In the genomic region with DNA sequence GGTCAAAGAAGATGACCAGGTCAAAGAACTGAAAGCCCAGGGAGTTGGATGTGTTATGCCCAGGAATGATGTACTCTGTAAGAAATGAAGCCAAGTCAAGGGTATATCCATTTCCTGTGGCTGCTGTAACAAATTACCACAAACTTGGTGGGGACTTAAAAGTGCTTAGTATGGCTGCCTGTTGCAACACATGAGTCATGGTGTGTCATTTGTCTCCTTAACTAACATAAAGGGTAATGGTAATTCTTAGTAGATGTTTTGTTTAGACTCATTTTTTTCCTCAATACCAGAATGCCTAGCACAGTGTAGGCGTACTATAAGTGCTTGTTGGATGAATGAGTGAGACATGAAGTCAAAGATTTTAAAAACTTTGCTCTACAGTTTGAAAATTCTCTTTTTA, we compare ENCODE assay signal across 12 cellular contexts. TPM values are rescaled to one million over a fixed set of nuclear protein-coding genes. Genes with fewer than 3 reads are reported as not detected.
DNase-seq lines count a peak whose midpoint lies in the region; ATAC-seq, FAIRE-seq and TF ChIP-seq lines count a peak whose summit lies in the region.
"Had no signal": no experiment of that assay in that cellular context is flagged by ENCODE, and none has a peak within 500 bp of the region (broad histone marks: within the 10 kb centered on the region; RNA-seq: fewer than 3 reads in every experiment).

No MANE protein-coding gene starts in this region.

- peak overlapping the region in 1 of 2 experiments; percentile 54; a peak in 1 of 4 replicates for H3K27ac ChIP-seq in SK-N-SH (ENCODE audit: low read depth in 2 of 2, low read length in 1 of 2)
- H3K27ac ChIP-seq in K562 (ENCODE audit: extremely low read depth, low read depth, low read length) = no peak overlapping the region
- H3K27ac ChIP-seq: colonic mucosa, testis had no signal

- H3K4me2 ChIP-seq in SK-N-SH (no peak overlapping the region), K562 (ENCODE audit: insufficient read depth, low read length) (no peak overlapping the region)

- no peak for FAIRE-seq in K562 (lab: Jason Lieb, UNC)

- H3K4me3 ChIP-seq in SK-N-SH (ENCODE audit: low read depth in 2 of 2, low read length in 1 of 2) = no peak overlapping the region
- H3K4me3 ChIP-seq in K562 = no peak overlapping the region
- H3K4me3 ChIP-seq: colonic mucosa, testis had no signal

- H2AFZ ChIP-seq in SK-N-SH (ENCODE audit: low read depth) = no peak overlapping the region
- H2AFZ ChIP-seq in K562 (ENCODE audit: low read depth, low read length) = no peak overlapping the region

- POLR2A ChIA-PET in SK-N-SH (lab: Yijun Ruan, JAX) = no interaction called here
- POLR2A ChIA-PET in K562 (lab: Yijun Ruan, JAX) = no interaction called here

- in situ Hi-C loops in K562 (cut with MboI) = no loop called here

- no TSS peak for BruUV-seq in K562 (replicated peaks; lab: Mats Ljungman, UMichigan)

- H3K9me3 ChIP-seq in SK-N-SH = no peaks in the 10 kb centered on the region
- H3K9me3 ChIP-seq in K562 (replicated peaks; ENCODE audit: control insufficient read depth, insufficient read depth, low read depth, low read length) = no peaks in the 10 kb centered on the region
- H3K9me3 ChIP-seq: colonic mucosa, testis had no signal

- H3K36me3 ChIP-seq in SK-N-SH (replicated peaks in 1 of 2; ENCODE audit: control insufficient read depth in 1 of 2, insufficient read depth in 2 of 2, low read length in 1 of 2) = no peaks in the 10 kb centered on the region
- H3K36me3 ChIP-seq in K562 (ENCODE audit: control insufficient read depth, insufficient read depth, low read length) = no peaks in the 10 kb centered on the region
- H3K36me3 ChIP-seq: colonic mucosa had no signal

- no peak for TF ChIP-seq CTCF in SK-N-SH (IDR thresholded peaks at IDR 0.05)
- TF ChIP-seq CTCF in K562 (IDR thresholded peaks at IDR 0.05 in 2 of 3, conservative IDR thresholded peaks at IDR 0.05 in 1 of 3; ENCODE audit: insufficient read depth in 2 of 3, low read depth in 1 of 3, low read length in 3 of 3) = no peak

- H3K9ac ChIP-seq in SK-N-SH (no peak overlapping the region), K562 (ENCODE audit: insufficient read depth in 1 of 2, low read depth in 2 of 2, low read length in 2 of 2) (no peak overlapping the region)

- H3K9me1 ChIP-seq in K562 (ENCODE audit: control insufficient read depth, insufficient read depth, low read length) = no peaks in the 10 kb centered on the region

- H4K20me1 ChIP-seq in SK-N-SH (ENCODE audit: insufficient read depth) (no peaks in the 10 kb centered on the region), K562 (replicated peaks; ENCODE audit: control insufficient read depth, insufficient read depth, low read length) (no peaks in the 10 kb centered on the region)

- H3K79me2 ChIP-seq in SK-N-SH (ENCODE audit: insufficient read depth) (no peaks in the 10 kb centered on the region), K562 (ENCODE audit: control insufficient read depth, insufficient read depth, low read length) (no peaks in the 10 kb centered on the region)

- CTCF ChIA-PET in SK-N-SH (lab: Yijun Ruan, JAX) = interaction anchor here (0.6 kb wide), 1 partner anchor 683 kb away, joined by 3 read pairs; no protein-coding TSS in a partner anchor
- CTCF ChIA-PET in K562 (lab: Yijun Ruan, JAX; ENCODE audit: low intra/inter-chr PET ratio) = no interaction called here

- TF ChIP-seq POLR2A in K562 (conservative IDR thresholded peaks at IDR 0.05) = no peak
- no peak for TF ChIP-seq POLR2A in GM18505 (IDR thresholded peaks at IDR 0.05; ENCODE audit: borderline replicate concordance, extremely low read depth, insufficient read depth, insufficient read length)

- H3F3A ChIP-seq in SK-N-SH (replicated peaks; ENCODE audit: insufficient read depth) = peaks cover 6% of the 10 kb centered on the region

- H3K4me1 ChIP-seq in SK-N-SH (ENCODE audit: control insufficient read depth in 1 of 2, insufficient read depth in 2 of 2, low read depth in 1 of 2, low read length in 1 of 2) (no peaks in the 10 kb centered on the region), K562 (replicated peaks in 1 of 2; ENCODE audit: control insufficient read depth in 2 of 2, insufficient read depth in 2 of 2, low read length in 2 of 2) (no peaks in the 10 kb centered on the region)
- H3K4me1 ChIP-seq: colonic mucosa, testis had no signal

- no peak for ATAC-seq in SK-N-SH treated with all-trans-retinoic acid at 6 μM for 48 hours
- ATAC-seq in K562 = no peak
- no peak for ATAC-seq in GM18505 (IDR thresholded peaks at IDR 0.05; ENCODE audit: unreplicated experiment)

- TF ChIP-seq RAD21 in SK-N-SH (IDR thresholded peaks at IDR 0.05; ENCODE audit: low read length) (no peak), K562 (CRISPR knock-in tag; conservative IDR thresholded peaks at IDR 0.05 in 1 of 2, IDR thresholded peaks at IDR 0.05 in 1 of 2) (no peak)

- H3K27me3 ChIP-seq in SK-N-SH (ENCODE audit: insufficient read depth) (no peaks in the 10 kb centered on the region), K562 (ENCODE audit: control insufficient read depth in 2 of 2, insufficient read depth in 2 of 2, low read length in 2 of 2) (no peaks in the 10 kb centered on the region)
- H3K27me3 ChIP-seq: colonic mucosa, testis had no signal

- DNase-seq in SK-N-SH (no peak), M059J (ENCODE audit: low read depth) (peak; percentile 92), K562 (ENCODE audit: extremely low read depth in 1 of 4, low spot score in 3 of 4) (no peak), non-pigmented ciliary epithelial cell (ENCODE audit: low read depth) (peak; percentile 72), NCI-H524 (lab: John Stamatoyannopoulos, UW) (no peak), NCI-H2196 (lab: John Stamatoyannopoulos, UW; ENCODE audit: unreplicated experiment) (no peak)
- DNase-seq: 8988T; colonic mucosa; stimulated activated CD4-positive, alpha-beta T cell treated with anti-CD3 and anti-CD28 coated beads, Interleukin-2, amount 100 ng/mL, for 48 hours; testis had no signal

- intact Hi-C loops in K562 (cut with micrococcal nuclease) = no loop called here

- 4% methylated on average over 1 of the region's 1 CpG for WGBS in SK-N-SH (ENCODE audit: low lambda C conversion rate)
- WGBS in K562 (ENCODE audit: insufficient coverage, low coverage, missing lambda C conversion rate) = 7% methylated on average over 1 of the region's 1 CpG

- TF ChIP-seq EP300 in SK-N-SH (IDR thresholded peaks at IDR 0.05; ENCODE audit: borderline replicate concordance in 1 of 2, low read depth in 1 of 2, low read length in 1 of 2) (no peak), K562 (IDR thresholded peaks at IDR 0.05; ENCODE audit: low read length) (no peak)

- H3K9me2 ChIP-seq in SK-N-SH = no peaks in the 10 kb centered on the region

TF ChIP-seq in SK-N-SH treated with all-trans-retinoic acid at 6 μM for 48 hours, 23 proteins besides CTCF, POLR2A, EP300 and RAD21 (continues in another document):
- TF ChIP-seq, protein P1, sequence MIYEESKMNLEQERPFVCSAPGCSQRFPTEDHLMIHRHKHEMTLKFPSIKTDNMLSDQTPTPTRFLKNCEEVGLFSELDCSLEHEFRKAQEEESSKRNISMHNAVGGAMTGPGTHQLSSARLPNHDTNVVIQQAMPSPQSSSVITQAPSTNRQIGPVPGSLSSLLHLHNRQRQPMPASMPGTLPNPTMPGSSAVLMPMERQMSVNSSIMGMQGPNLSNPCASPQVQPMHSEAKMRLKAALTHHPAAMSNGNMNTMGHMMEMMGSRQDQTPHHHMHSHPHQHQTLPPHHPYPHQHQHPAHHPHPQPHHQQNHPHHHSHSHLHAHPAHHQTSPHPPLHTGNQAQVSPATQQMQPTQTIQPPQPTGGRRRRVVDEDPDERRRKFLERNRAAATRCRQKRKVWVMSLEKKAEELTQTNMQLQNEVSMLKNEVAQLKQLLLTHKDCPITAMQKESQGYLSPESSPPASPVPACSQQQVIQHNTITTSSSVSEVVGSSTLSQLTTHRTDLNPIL (CRISPR knock-in tag; IDR thresholded peaks at IDR 0.05; ENCODE audit: low read depth) = no peak

TF ChIP-seq in K562, 482 proteins besides CTCF, POLR2A, EP300 and RAD21:
- no peak for TF ChIP-seq CEBPG (CRISPR knock-in tag; IDR thresholded peaks at IDR 0.05)
- peak in 1 of 2 experiments; percentile 77; a peak in 2 of 4 replicates for TF ChIP-seq CEBPG (tag; conservative IDR thresholded peaks at IDR 0.05 in 1 of 2, IDR thresholded peaks at IDR 0.05 in 1 of 2)
- no peak for TF ChIP-seq ZSCAN32 (CRISPR knock-in tag; IDR thresholded peaks at IDR 0.05)
- TF ChIP-seq, protein P2, sequence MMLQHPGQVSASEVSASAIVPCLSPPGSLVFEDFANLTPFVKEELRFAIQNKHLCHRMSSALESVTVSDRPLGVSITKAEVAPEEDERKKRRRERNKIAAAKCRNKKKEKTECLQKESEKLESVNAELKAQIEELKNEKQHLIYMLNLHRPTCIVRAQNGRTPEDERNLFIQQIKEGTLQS (IDR thresholded peaks at IDR 0.05) = peak; percentile 39; the same call in 1 of the 2 replicates
- TF ChIP-seq, protein P2 (CRISPR knock-in tag; conservative IDR thresholded peaks at IDR 0.05) = no peak
- TF ChIP-seq FOSL1 (tag; conservative IDR thresholded peaks at IDR 0.05) = peak; percentile 82

RNA-seq across cellular contexts. Expression of gene SYTL5, which starts 45.7 kb away (rescaled TPM):
- polyA plus RNA-seq in SK-N-SH (2012; rRNA removed) (0.74 and 0.84 TPM in 2 replicates), K562 (2011; rRNA removed) (0.03 and 0.25 TPM in 2 replicates), K562 (2014; fragmentation: Illumina TruSeq; extraction: Trizol) (0.15 and 0.24 TPM in 2 replicates), K562 (2014; fragmentation: Nextera tagmentation; extraction: Ambion mirVana) (under 1 TPM; 0.01 to 0.10 TPM), K562 (2014; rRNA removed) (0.03 and 0.13 TPM in 2 replicates)
- 0.82 and 0.87 TPM in 2 replicates for polyA plus RNA-seq in SK-N-SH (2012; cell fraction: cytosol; rRNA removed)
- 0.69 and 1.4 TPM in 2 replicates for polyA plus RNA-seq in SK-N-SH (2012; cell fraction: nucleus; rRNA removed)
- 18.2 and 23.1 TPM in 2 replicates for total RNA-seq in M059J (2014; rRNA removed; shearing (Covaris generic))
- 0.12 and 0.19 TPM in 2 replicates for total RNA-seq in K562 (2011; cell fraction: chromatin; rRNA removed; ENCODE audit: low replicate concordance)
- total RNA-seq in K562 (2011; cell fraction: nucleolus; rRNA removed) = not detected in 2 replicates
- total RNA-seq in K562 (2011; cell fraction: nucleoplasm; rRNA removed) = not detected in 2 replicates
- total RNA-seq in K562 (2014; rRNA removed) (0.09 TPM in 1 of 2 replicates, not detected in the other), K562 (2014; rRNA removed; fragmentation: Illumina TruSeq; extraction: Trizol) (0.11 and 0.22 TPM in 2 replicates), K562 (2015; rRNA removed; fragmentation: Illumina TruSeq; extraction: Trizol) (0.07 and 0.08 TPM in 2 replicates), K562 (2021) (0.09 TPM in 2 replicates)
- polyA plus RNA-seq in K562 (2011; cell fraction: cytosol; rRNA removed) = 0.01 and 0.03 TPM in 2 replicates
- 0.03 and 0.16 TPM in 2 replicates for polyA plus RNA-seq in K562 (2011; cell fraction: nucleus; rRNA removed)
- polyA plus RNA-seq in K562 (2012) = 0.22 and 0.32 TPM in 2 replicates
- polyA minus RNA-seq in K562 (2011; rRNA and poly(A)+ RNA removed) = 0.06 and 0.35 TPM in 2 replicates
- 0.19 TPM in 1 of 2 replicates, not detected in the other for polyA minus RNA-seq in K562 (2011; cell fraction: cytosol; rRNA and poly(A)+ RNA removed)
- 0.13 TPM in 1 of 2 replicates, not detected in the other for polyA minus RNA-seq in K562 (2011; cell fraction: nucleus; rRNA and poly(A)+ RNA removed)

Comparison
In these comparisons a context has a peak if more than half of its experiments do, and no peak if none do; other contexts are left out.
1. DNase-seq: peak in M059J (single experiment) and non-pigmented ciliary epithelial cell (single experiment); none in SK-N-SH (single experiment), K562 (0 of 4), NCI-H524 (0 of 2) and NCI-H2196 (single experiment).
2. RNA of gene SYTL5, which starts 45.7 kb away (total RNA-seq): 18.2 to 23.1 TPM in M059J; 0.07 to 0.22 TPM in K562; every median in the first group is over 10 times any median in the second.
3. Of the 27 proteins assayed by ChIP-seq in both K562 and SK-N-SH: peak only in K562: none; only in SK-N-SH: JUND; in both: none; in neither: 26.